8 cellular contexts compared by ENCODE assay signal in the genomic region with DNA sequence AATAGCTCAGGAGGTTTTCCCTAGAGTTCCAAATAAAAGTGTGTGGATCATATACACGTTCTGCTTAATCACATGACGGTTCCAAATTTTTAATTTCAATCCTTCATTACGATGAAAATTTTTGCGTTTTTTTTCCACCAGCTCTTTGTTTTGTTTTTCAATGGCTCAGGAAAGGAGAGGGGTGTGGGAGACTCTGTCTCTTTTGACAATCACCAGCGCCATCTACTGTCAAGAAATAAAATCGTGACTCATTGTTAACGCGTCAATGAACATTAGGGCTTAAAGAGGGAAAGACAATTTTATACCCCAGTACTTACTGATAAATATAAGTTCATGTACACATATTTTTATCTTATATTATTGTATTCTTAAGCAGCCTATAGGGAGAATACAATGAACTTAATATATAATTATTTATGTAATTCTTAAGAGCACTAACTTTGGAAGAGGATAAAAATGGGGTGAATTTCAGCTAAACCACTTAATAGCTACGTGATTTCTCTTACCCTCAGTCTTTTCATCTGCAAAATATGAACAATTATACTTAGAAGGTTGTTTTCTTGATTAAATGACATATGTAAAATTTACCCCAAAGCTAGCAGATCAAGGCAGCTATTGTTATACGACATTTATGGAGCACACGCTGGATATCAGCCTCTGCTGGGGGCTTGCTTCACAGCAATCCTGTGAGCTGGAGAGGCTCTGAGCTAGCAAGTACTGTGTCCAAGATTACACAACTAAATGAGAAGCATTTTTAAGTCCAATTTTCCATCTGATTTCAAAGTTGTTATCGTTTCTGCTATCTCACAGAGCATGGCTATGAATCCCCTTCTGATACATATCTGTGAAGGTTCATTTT. TPM values are rescaled to one million over a fixed set of nuclear protein-coding genes. Genes with fewer than 3 reads are reported as not detected.
DNase-seq lines count a peak whose midpoint lies in the region; ATAC-seq, FAIRE-seq and TF ChIP-seq lines count a peak whose summit lies in the region.

No MANE protein-coding gene starts in this region.

- ATAC-seq in right lobe of liver (peak; percentile 83 to 94 (median 89)), GM18517 (IDR thresholded peaks at IDR 0.05; ENCODE audit: unreplicated experiment) (no peak)

- CTCF ChIA-PET in PC-9 (lab: Charles Lee): interaction anchor here (0.5 to 3.4 kb wide), 21 partner anchors 9 to 949 kb away, joined by 3 to 46 read pairs (median 4); no protein-coding TSS in a partner anchor

- no peak overlapping the region for H2AFZ ChIP-seq in PC-9

- TF ChIP-seq CTCF in PC-9 (conservative IDR thresholded peaks at IDR 0.05): peak; percentile 93
- peak; percentile 67 for TF ChIP-seq CTCF in colonic mucosa (IDR thresholded peaks at IDR 0.05)
- TF ChIP-seq CTCF in right lobe of liver (IDR thresholded peaks at IDR 0.05): peak; percentile 69 to 82 (median 74)

- no peak for TF ChIP-seq POLR2A in right lobe of liver (IDR thresholded peaks at IDR 0.05)

- DNase-seq in activated T-cell treated with anti-CD3 and anti-CD28 coated beads for 4 hours: peak; percentile 24
- DNase-seq in activated T-cell treated with anti-CD3 and anti-CD28 coated beads, Interleukin-2, amount 50 U/mL, for 48 hours: no peak
- peak; percentile 73 for DNase-seq in KBM-7
- DNase-seq in PC-9: peak; percentile 31 to 38
- peak; percentile 60 for DNase-seq in colonic mucosa
- DNase-seq in right lobe of liver: no peak
- peak; percentile 67 for DNase-seq in urothelium cell line (ENCODE audit: low spot score)

- H3K9me2 ChIP-seq in PC-9 (ENCODE audit: insufficient read depth): no peaks in the 10 kb centered on the region

- no TSS peak for BruUV-seq in PC-9 (replicated peaks; lab: Mats Ljungman, UMichigan)

- WGBS in right lobe of liver (ENCODE audit: insufficient coverage, low coverage, low lambda C conversion rate, missing lambda C conversion rate): 24% methylated on average over 12 of the region's 12 CpGs

- no peaks in the 10 kb centered on the region for H3K79me2 ChIP-seq in PC-9 (ENCODE audit: low read depth)

- no peaks in the 10 kb centered on the region for H3F3A ChIP-seq in PC-9 (ENCODE audit: insufficient read depth, low read depth)

- H3K4me1 ChIP-seq in PC-9 (replicated peaks; ENCODE audit: insufficient read depth): no peaks in the 10 kb centered on the region
- no peaks in the 10 kb centered on the region for H3K4me1 ChIP-seq in colonic mucosa
- H3K4me1 ChIP-seq in right lobe of liver: no peaks in the 10 kb centered on the region

- no peaks in the 10 kb centered on the region for H3K27me3 ChIP-seq in PC-9 (ENCODE audit: insufficient read depth, low read depth)
- no peaks in the 10 kb centered on the region for H3K27me3 ChIP-seq in colonic mucosa
- H3K27me3 ChIP-seq in right lobe of liver: no peaks in the 10 kb centered on the region

- H3K4me3 ChIP-seq in PC-9 (no peak overlapping the region), colonic mucosa (no peak overlapping the region), right lobe of liver (no peak overlapping the region)

- H3K27ac ChIP-seq in PC-9: no peak overlapping the region
- no peak overlapping the region for H3K27ac ChIP-seq in colonic mucosa
- H3K27ac ChIP-seq in right lobe of liver: no peak overlapping the region

- H4K20me1 ChIP-seq in PC-9 (ENCODE audit: insufficient read depth): no peaks in the 10 kb centered on the region

- no peaks in the 10 kb centered on the region for H3K36me3 ChIP-seq in PC-9 (ENCODE audit: low read depth)
- no peaks in the 10 kb centered on the region for H3K36me3 ChIP-seq in colonic mucosa
- H3K36me3 ChIP-seq in right lobe of liver: no peaks in the 10 kb centered on the region

- no peak overlapping the region for H3K9ac ChIP-seq in colonic mucosa (ENCODE audit: low read depth in 2 of 2, low read length in 2 of 2)

- intact Hi-C loops in PC-9 (cut with micrococcal nuclease; ENCODE audit: unreplicated experiment): loop anchor here (1.0 to 10.0 kb wide), 5 partner anchors 205 to 713 kb away; partner anchors contain the start of gene CDC42EP3
- intact Hi-C loops in colonic mucosa (cut with DNase I): loop anchor here (5.0 kb wide), 2 partner anchors 45 to 465 kb away; no protein-coding TSS in a partner anchor
- intact Hi-C loops in right lobe of liver (cut with DNase I): no loop called here

- POLR2A ChIA-PET in PC-9 (lab: Charles Lee; ENCODE audit: unreplicated experiment): interaction anchor here (0.6 to 0.7 kb wide), 2 partner anchors 188 to 499 kb away, joined by 5 to 12 read pairs; no protein-coding TSS in a partner anchor

- H3K9me3 ChIP-seq in PC-9 (ENCODE audit: insufficient read depth, low read depth): no peaks in the 10 kb centered on the region
- no peaks in the 10 kb centered on the region for H3K9me3 ChIP-seq in colonic mucosa
- no peaks in the 10 kb centered on the region for H3K9me3 ChIP-seq in right lobe of liver

- H3K4me2 ChIP-seq in PC-9: peak overlapping the region; percentile 61

- in situ Hi-C loops in KBM-7 (cut with MboI; ENCODE audit: low pct_unique_long_range_greater_than_20kb, low sequenced_read_pairs): no loop called here

- FAIRE-seq in urothelium cell line (lab: Jason Lieb, UNC): no peak

RNA-seq across cellular contexts. Expression of gene RMDN2, which starts 47.4 kb away (rescaled TPM):
- 4.0 and 5.3 TPM in 2 replicates for total RNA-seq in PC-9 (2021)
- total RNA-seq in colonic mucosa: 10 to 100 TPM; 19.8 to 26.5 TPM
- 10 to 100 TPM in 5 of 6 experiments, 1 to 10 TPM in 1; 8.8 to 18.5 (median 15.7) TPM for total RNA-seq in right lobe of liver

Comparison
In these comparisons a context has a peak if more than half of its experiments do, and no peak if none do; other contexts are left out.
1. DNase-seq: peak in activated T-cell treated with anti-CD3 and anti-CD28 coated beads for 4 hours (single experiment), KBM-7 (single experiment), PC-9 (2 of 2), colonic mucosa (single experiment) and urothelium cell line (single experiment); none in activated T-cell treated with anti-CD3 and anti-CD28 coated beads, Interleukin-2, amount 50 U/mL, for 48 hours (0 of 2) and right lobe of liver (0 of 3).
2. intact Hi-C loops: an anchor here in PC-9 (1.0 to 10.0 kb wide) and colonic mucosa (5.0 kb wide); none called in right lobe of liver.
3. Peak in every context shown above with its lines, with median percentiles within 50 percentile points of each other: CTCF ChIP-seq.